1 cellular context compared by ENCODE assay signal in the genomic region with DNA sequence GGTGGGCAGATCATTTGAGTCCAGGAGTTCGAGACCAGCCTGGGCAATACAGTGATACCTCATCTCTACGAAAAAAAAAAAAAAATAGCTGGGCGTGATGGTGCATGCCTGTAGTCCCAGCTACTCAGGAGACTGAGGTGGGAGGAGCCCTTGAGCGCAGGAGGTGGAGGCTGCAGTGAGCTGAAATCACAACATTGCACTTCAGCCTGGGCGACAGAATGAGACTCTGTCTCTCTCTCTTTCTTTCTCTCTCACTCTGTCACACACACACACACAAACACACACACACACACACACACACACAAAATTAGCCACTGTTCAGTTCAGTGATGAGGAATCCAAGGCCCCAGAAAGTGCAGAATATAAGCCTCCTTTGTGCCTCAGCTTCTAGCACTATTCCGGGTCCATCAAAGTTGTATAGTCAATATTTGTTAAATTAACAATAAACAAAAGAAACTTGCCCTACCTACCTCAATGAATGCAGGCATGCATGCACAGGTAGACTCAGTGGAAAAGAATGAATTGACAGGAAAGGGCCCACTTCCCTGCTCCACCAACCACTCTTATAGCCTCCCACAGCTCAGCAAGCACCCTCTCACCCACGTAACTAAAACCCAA.
TF ChIP-seq lines count a peak whose summit lies in the region.

No MANE protein-coding gene starts in this region.

TF ChIP-seq in HepG2, 621 proteins besides CTCF, POLR2A, EP300 and RAD21 (continued from another document):
- TF ChIP-seq, protein P1, sequence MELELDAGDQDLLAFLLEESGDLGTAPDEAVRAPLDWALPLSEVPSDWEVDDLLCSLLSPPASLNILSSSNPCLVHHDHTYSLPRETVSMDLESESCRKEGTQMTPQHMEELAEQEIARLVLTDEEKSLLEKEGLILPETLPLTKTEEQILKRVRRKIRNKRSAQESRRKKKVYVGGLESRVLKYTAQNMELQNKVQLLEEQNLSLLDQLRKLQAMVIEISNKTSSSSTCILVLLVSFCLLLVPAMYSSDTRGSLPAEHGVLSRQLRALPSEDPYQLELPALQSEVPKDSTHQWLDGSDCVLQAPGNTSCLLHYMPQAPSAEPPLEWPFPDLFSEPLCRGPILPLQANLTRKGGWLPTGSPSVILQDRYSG (CRISPR knock-in tag; IDR thresholded peaks at IDR 0.05): no peak
- TF ChIP-seq, protein P2, sequence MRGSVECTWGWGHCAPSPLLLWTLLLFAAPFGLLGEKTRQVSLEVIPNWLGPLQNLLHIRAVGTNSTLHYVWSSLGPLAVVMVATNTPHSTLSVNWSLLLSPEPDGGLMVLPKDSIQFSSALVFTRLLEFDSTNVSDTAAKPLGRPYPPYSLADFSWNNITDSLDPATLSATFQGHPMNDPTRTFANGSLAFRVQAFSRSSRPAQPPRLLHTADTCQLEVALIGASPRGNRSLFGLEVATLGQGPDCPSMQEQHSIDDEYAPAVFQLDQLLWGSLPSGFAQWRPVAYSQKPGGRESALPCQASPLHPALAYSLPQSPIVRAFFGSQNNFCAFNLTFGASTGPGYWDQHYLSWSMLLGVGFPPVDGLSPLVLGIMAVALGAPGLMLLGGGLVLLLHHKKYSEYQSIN (CRISPR knock-in tag; IDR thresholded peaks at IDR 0.05; ENCODE audit: borderline replicate concordance): no peak
- no peak for TF ChIP-seq SOX6 (IDR thresholded peaks at IDR 0.05)
- peak; percentile 75 for TF ChIP-seq SOX6 (CRISPR knock-in tag; IDR thresholded peaks at IDR 0.05)
- no peak for TF ChIP-seq ZNF484 (CRISPR knock-in tag; IDR thresholded peaks at IDR 0.05; ENCODE audit: borderline replicate concordance, low read depth)
- TF ChIP-seq, protein P3, sequence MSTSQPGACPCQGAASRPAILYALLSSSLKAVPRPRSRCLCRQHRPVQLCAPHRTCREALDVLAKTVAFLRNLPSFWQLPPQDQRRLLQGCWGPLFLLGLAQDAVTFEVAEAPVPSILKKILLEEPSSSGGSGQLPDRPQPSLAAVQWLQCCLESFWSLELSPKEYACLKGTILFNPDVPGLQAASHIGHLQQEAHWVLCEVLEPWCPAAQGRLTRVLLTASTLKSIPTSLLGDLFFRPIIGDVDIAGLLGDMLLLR (CRISPR knock-in tag; IDR thresholded peaks at IDR 0.05): no peak
- TF ChIP-seq PHF20 (CRISPR knock-in tag; IDR thresholded peaks at IDR 0.05): no peak
- TF ChIP-seq, protein P4, sequence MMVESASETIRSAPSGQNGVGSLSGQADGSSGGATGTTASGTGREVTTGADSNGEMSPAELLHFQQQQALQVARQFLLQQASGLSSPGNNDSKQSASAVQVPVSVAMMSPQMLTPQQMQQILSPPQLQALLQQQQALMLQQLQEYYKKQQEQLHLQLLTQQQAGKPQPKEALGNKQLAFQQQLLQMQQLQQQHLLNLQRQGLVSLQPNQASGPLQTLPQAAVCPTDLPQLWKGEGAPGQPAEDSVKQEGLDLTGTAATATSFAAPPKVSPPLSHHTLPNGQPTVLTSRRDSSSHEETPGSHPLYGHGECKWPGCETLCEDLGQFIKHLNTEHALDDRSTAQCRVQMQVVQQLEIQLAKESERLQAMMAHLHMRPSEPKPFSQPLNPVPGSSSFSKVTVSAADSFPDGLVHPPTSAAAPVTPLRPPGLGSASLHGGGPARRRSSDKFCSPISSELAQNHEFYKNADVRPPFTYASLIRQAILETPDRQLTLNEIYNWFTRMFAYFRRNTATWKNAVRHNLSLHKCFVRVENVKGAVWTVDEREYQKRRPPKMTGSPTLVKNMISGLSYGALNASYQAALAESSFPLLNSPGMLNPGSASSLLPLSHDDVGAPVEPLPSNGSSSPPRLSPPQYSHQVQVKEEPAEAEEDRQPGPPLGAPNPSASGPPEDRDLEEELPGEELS (CRISPR knock-in tag; IDR thresholded peaks at IDR 0.05): no peak
- no peak for TF ChIP-seq CEBPG (CRISPR knock-in tag; IDR thresholded peaks at IDR 0.05)
- no peak for TF ChIP-seq ZNF678 (CRISPR knock-in tag; IDR thresholded peaks at IDR 0.05)
- TF ChIP-seq NKX3-1 (CRISPR knock-in tag; IDR thresholded peaks at IDR 0.05): no peak
- TF ChIP-seq FOSL2 (CRISPR knock-in tag; IDR thresholded peaks at IDR 0.05): peak; percentile 55
- no peak for TF ChIP-seq ZNF3 (CRISPR knock-in tag; IDR thresholded peaks at IDR 0.05)
- TF ChIP-seq SMYD3 (CRISPR knock-in tag; IDR thresholded peaks at IDR 0.05): no peak
- TF ChIP-seq, protein P5, sequence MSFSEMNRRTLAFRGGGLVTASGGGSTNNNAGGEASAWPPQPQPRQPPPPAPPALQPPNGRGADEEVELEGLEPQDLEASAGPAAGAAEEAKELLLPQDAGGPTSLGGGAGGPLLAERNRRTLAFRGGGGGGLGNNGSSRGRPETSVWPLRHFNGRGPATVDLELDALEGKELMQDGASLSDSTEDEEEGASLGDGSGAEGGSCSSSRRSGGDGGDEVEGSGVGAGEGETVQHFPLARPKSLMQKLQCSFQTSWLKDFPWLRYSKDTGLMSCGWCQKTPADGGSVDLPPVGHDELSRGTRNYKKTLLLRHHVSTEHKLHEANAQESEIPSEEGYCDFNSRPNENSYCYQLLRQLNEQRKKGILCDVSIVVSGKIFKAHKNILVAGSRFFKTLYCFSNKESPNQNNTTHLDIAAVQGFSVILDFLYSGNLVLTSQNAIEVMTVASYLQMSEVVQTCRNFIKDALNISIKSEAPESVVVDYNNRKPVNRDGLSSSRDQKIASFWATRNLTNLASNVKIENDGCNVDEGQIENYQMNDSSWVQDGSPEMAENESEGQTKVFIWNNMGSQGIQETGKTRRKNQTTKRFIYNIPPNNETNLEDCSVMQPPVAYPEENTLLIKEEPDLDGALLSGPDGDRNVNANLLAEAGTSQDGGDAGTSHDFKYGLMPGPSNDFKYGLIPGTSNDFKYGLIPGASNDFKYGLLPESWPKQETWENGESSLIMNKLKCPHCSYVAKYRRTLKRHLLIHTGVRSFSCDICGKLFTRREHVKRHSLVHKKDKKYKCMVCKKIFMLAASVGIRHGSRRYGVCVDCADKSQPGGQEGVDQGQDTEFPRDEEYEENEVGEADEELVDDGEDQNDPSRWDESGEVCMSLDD (CRISPR knock-in tag; IDR thresholded peaks at IDR 0.05; ENCODE audit: borderline replicate concordance): no peak
- TF ChIP-seq ZBTB38 (CRISPR knock-in tag; IDR thresholded peaks at IDR 0.05): 0 out of 2 replicates have a peak, but pooled peaks have one; percentile 34
- TF ChIP-seq FOXK1 (CRISPR knock-in tag; IDR thresholded peaks at IDR 0.05; ENCODE audit: borderline replicate concordance, low read depth): no peak
- TF ChIP-seq, protein P6, sequence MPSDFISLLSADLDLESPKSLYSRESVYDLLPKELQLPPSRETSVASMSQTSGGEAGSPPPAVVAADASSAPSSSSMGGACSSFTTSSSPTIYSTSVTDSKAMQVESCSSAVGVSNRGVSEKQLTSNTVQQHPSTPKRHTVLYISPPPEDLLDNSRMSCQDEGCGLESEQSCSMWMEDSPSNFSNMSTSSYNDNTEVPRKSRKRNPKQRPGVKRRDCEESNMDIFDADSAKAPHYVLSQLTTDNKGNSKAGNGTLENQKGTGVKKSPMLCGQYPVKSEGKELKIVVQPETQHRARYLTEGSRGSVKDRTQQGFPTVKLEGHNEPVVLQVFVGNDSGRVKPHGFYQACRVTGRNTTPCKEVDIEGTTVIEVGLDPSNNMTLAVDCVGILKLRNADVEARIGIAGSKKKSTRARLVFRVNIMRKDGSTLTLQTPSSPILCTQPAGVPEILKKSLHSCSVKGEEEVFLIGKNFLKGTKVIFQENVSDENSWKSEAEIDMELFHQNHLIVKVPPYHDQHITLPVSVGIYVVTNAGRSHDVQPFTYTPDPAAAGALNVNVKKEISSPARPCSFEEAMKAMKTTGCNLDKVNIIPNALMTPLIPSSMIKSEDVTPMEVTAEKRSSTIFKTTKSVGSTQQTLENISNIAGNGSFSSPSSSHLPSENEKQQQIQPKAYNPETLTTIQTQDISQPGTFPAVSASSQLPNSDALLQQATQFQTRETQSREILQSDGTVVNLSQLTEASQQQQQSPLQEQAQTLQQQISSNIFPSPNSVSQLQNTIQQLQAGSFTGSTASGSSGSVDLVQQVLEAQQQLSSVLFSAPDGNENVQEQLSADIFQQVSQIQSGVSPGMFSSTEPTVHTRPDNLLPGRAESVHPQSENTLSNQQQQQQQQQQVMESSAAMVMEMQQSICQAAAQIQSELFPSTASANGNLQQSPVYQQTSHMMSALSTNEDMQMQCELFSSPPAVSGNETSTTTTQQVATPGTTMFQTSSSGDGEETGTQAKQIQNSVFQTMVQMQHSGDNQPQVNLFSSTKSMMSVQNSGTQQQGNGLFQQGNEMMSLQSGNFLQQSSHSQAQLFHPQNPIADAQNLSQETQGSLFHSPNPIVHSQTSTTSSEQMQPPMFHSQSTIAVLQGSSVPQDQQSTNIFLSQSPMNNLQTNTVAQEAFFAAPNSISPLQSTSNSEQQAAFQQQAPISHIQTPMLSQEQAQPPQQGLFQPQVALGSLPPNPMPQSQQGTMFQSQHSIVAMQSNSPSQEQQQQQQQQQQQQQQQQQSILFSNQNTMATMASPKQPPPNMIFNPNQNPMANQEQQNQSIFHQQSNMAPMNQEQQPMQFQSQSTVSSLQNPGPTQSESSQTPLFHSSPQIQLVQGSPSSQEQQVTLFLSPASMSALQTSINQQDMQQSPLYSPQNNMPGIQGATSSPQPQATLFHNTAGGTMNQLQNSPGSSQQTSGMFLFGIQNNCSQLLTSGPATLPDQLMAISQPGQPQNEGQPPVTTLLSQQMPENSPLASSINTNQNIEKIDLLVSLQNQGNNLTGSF (CRISPR knock-in tag; IDR thresholded peaks at IDR 0.05): no peak
- TF ChIP-seq ZNF292 (CRISPR knock-in tag; IDR thresholded peaks at IDR 0.05; ENCODE audit: borderline replicate concordance, low read depth): no peak
- TF ChIP-seq, protein P7, sequence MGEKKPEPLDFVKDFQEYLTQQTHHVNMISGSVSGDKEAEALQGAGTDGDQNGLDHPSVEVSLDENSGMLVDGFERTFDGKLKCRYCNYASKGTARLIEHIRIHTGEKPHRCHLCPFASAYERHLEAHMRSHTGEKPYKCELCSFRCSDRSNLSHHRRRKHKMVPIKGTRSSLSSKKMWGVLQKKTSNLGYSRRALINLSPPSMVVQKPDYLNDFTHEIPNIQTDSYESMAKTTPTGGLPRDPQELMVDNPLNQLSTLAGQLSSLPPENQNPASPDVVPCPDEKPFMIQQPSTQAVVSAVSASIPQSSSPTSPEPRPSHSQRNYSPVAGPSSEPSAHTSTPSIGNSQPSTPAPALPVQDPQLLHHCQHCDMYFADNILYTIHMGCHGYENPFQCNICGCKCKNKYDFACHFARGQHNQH (CRISPR knock-in tag; IDR thresholded peaks at IDR 0.05): no peak
- no peak for TF ChIP-seq ZNF598 (CRISPR knock-in tag; IDR thresholded peaks at IDR 0.05; ENCODE audit: borderline replicate concordance)
- TF ChIP-seq, protein P8, sequence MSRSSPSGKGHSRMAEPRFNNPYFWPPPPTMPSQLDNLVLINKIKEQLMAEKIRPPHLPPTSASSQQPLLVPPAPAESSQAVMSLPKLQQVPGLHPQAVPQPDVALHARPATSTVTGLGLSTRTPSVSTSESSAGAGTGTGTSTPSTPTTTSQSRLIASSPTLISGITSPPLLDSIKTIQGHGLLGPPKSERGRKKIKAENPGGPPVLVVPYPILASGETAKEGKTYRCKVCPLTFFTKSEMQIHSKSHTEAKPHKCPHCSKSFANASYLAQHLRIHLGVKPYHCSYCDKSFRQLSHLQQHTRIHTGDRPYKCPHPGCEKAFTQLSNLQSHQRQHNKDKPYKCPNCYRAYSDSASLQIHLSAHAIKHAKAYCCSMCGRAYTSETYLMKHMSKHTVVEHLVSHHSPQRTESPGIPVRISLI (CRISPR knock-in tag; IDR thresholded peaks at IDR 0.05; ENCODE audit: borderline replicate concordance): peak; percentile 17; the same call in 1 of the 2 replicates
- TF ChIP-seq DNMT3B (CRISPR knock-in tag; conservative IDR thresholded peaks at IDR 0.05): no peak
- TF ChIP-seq ZNF556 (CRISPR knock-in tag; IDR thresholded peaks at IDR 0.05; ENCODE audit: borderline replicate concordance): no peak
